13 cellular contexts compared by ENCODE assay signal in genomic region chr18:75172299-75173124, GRCh38. TPM values are rescaled to one million over a fixed set of nuclear protein-coding genes. Genes with fewer than 3 reads are reported as not detected.
DNase-seq lines count a peak whose midpoint lies in the region; ATAC-seq and TF ChIP-seq lines count a peak whose summit lies in the region.
"Had no signal": no experiment of that assay in that cellular context is flagged by ENCODE, and none has a peak within 500 bp of the region (broad histone marks: within the 10 kb centered on the region; RNA-seq: fewer than 3 reads in every experiment).

No MANE protein-coding gene starts in this region.

- DNase-seq in left ventricle myocardium inferior (no peak), Right ventricle myocardium inferior (ENCODE audit: missing footprints) (no peak), islet precursor cell (no peak), NCI-H226 (no peak)
- no peak for DNase-seq in activated T-cell treated with anti-CD3 and anti-CD28 coated beads, Interleukin-2, amount 50 U/mL, for 24 hours
- DNase-seq: brain microvascular endothelial cell, erythroblast, NCI-H1436, NCI-H748 treated with DMSO at 0.1 percent for 48 hours had no signal

- H3K4me1 ChIP-seq in left ventricle myocardium inferior (peaks cover 24% of the 10 kb centered on the region), gastroesophageal sphincter (peaks cover 0 to 8% (median 0%) of the 10 kb centered on the region in 3 donors)

- H3K27ac ChIP-seq in left ventricle myocardium inferior (replicated peaks) (peak overlapping the region; percentile 89), gastroesophageal sphincter (no peak overlapping the region)
- H3K27ac ChIP-seq: brain microvascular endothelial cell, SJSA1 had no signal

- ATAC-seq in Right ventricle myocardium inferior = no peak
- ATAC-seq in HG02588 (IDR thresholded peaks at IDR 0.05; ENCODE audit: unreplicated experiment) = peak; percentile 9
- peak; percentile 14 for ATAC-seq in HG03439 (IDR thresholded peaks at IDR 0.05; ENCODE audit: unreplicated experiment)
- ATAC-seq in gastroesophageal sphincter = no peak

- no peaks in the 10 kb centered on the region for H3K9me3 ChIP-seq in left ventricle myocardium inferior (replicated peaks)
- no peaks in the 10 kb centered on the region for H3K9me3 ChIP-seq in gastroesophageal sphincter
- H3K9me3 ChIP-seq: SJSA1 had no signal

- H3K4me1 Mint-ChIP-seq in activated T-cell treated with anti-CD3 and anti-CD28 coated beads, Interleukin-2, amount 50 U/mL, for 24 hours (ENCODE audit: low read depth) = peaks cover 7% of the 10 kb centered on the region

- H3K4me3 ChIP-seq in left ventricle myocardium inferior (no peak overlapping the region), gastroesophageal sphincter (no peak overlapping the region)
- H3K4me3 ChIP-seq: SJSA1 had no signal

- H3K27me3 Mint-ChIP-seq in activated T-cell treated with anti-CD3 and anti-CD28 coated beads, Interleukin-2, amount 50 U/mL, for 24 hours = peaks cover 3% of the 10 kb centered on the region

- no peaks in the 10 kb centered on the region for H3K36me3 Mint-ChIP-seq in activated T-cell treated with anti-CD3 and anti-CD28 coated beads, Interleukin-2, amount 50 U/mL, for 24 hours (ENCODE audit: low read depth)

- H3K4me3 Mint-ChIP-seq in activated T-cell treated with anti-CD3 and anti-CD28 coated beads, Interleukin-2, amount 50 U/mL, for 24 hours = no peak overlapping the region

- no peak for TF ChIP-seq EP300 in gastroesophageal sphincter (IDR thresholded peaks at IDR 0.05)

- no peak overlapping the region for H3K27ac Mint-ChIP-seq in activated T-cell treated with anti-CD3 and anti-CD28 coated beads, Interleukin-2, amount 50 U/mL, for 24 hours

- intact Hi-C loops in left ventricle myocardium inferior (cut with micrococcal nuclease) (no loop called here), Right ventricle myocardium inferior (cut with DNase I) (loop anchor here (5.0 kb wide), 1 partner anchor 100 kb away; no protein-coding TSS in a partner anchor)

- H3K36me3 ChIP-seq in left ventricle myocardium inferior (no peaks in the 10 kb centered on the region), gastroesophageal sphincter (no peaks in the 10 kb centered on the region)
- H3K36me3 ChIP-seq: brain microvascular endothelial cell, SJSA1 had no signal

- no peaks in the 10 kb centered on the region for H3K27me3 ChIP-seq in left ventricle myocardium inferior (ENCODE audit: low read depth)
- no peaks in the 10 kb centered on the region for H3K27me3 ChIP-seq in gastroesophageal sphincter
- H3K27me3 ChIP-seq: brain microvascular endothelial cell, SJSA1 had no signal

- no peak for TF ChIP-seq CTCF in left ventricle myocardium inferior (IDR thresholded peaks at IDR 0.05; ENCODE audit: borderline replicate concordance)
- no peak for TF ChIP-seq CTCF in gastroesophageal sphincter (IDR thresholded peaks at IDR 0.05)

- WGBS in gastroesophageal sphincter (ENCODE audit: low coverage in 1 of 2), 2 donors = 64 to 86% methylated on average over 5 to 16 of the region's 17 CpGs

- H3K9me3 Mint-ChIP-seq in activated T-cell treated with anti-CD3 and anti-CD28 coated beads, Interleukin-2, amount 50 U/mL, for 24 hours = no peaks in the 10 kb centered on the region

- no peak for TF ChIP-seq POLR2A in gastroesophageal sphincter (IDR thresholded peaks at IDR 0.05)

RNA-seq across cellular contexts. Expression of gene PTGR3, which starts 36.4 kb away (rescaled TPM):
- total RNA-seq in left ventricle myocardium inferior (77.3 TPM), Right ventricle myocardium inferior (71.5 TPM), gastroesophageal sphincter (10 to 100 TPM; 24.9 to 46.8 (median 29.6) TPM)

RNA-seq across cellular contexts. Expression of gene TSHZ1, which starts 38.1 kb away (rescaled TPM):
- total RNA-seq in left ventricle myocardium inferior = 24.6 TPM
- 23.1 TPM for total RNA-seq in Right ventricle myocardium inferior
- 10 to 100 TPM; 22.3 to 41.7 (median 33.8) TPM for total RNA-seq in gastroesophageal sphincter

Comparison
In these comparisons a context has a peak if more than half of its experiments do, and no peak if none do; other contexts are left out.
1. ATAC-seq: peak in HG02588 (single experiment) and HG03439 (single experiment); none in Right ventricle myocardium inferior (single experiment) and gastroesophageal sphincter (single experiment).